31 cellular contexts compared by ENCODE assay signal in genomic region chr1:244094880-244095522, GRCh38.
"Had no signal": no experiment of that assay in that cellular context is flagged by ENCODE, and none has a peak within 500 bp of the region (broad histone marks: within the 10 kb centered on the region; RNA-seq: fewer than 3 reads in every experiment).

No MANE protein-coding gene starts in this region.

- H3K4me3 ChIP-seq: ascending aorta, coronary artery, esophagus muscularis mucosa, gastrocnemius medialis had no signal

- H3K9me3 Mint-ChIP-seq: activated B cell treated with CpG ODN at 0.5 μM for 24 hours; activated naive CD8-positive, alpha-beta T cell treated with anti-CD3 and anti-CD28 coated beads, Interleukin-2, amount 10 ng/mL, durations not matched to agents 7 days and 5 days; activated T-cell treated with anti-CD3 and anti-CD28 coated beads, Interleukin-2, amount 50 U/mL, for 4 hours; activated T-helper 17 cell treated with anti-CD3 and anti-CD28 coated beads, Interleukin-2, amount 50 U/mL, for 72 hours; central memory CD8-positive, alpha-beta T cell; effector memory CD8-positive, alpha-beta T cell; T-helper 2 cell treated with Interferon-gamma antibody and Interleukin-4, amounts not matched to agents 5 μg/mL and 100 μg/mL, for 36 hours had no signal

- H3K27ac Mint-ChIP-seq: activated B cell treated with CpG ODN at 0.5 μM for 24 hours; activated CD8-positive, alpha-beta T cell treated with anti-CD3 and anti-CD28 coated beads for 36 hours; activated naive CD8-positive, alpha-beta T cell treated with anti-CD3 and anti-CD28 coated beads, Interleukin-2, amount 10 ng/mL, durations not matched to agents 7 days and 5 days; activated T-helper 17 cell treated with anti-CD3 and anti-CD28 coated beads, Interleukin-2, amount 50 U/mL, for 72 hours; effector memory CD8-positive, alpha-beta T cell; T-helper 17 cell; T-helper 2 cell treated with Interferon-gamma antibody and Interleukin-4, amounts not matched to agents 5 μg/mL and 100 μg/mL, for 36 hours had no signal

- H3K36me3 Mint-ChIP-seq: activated naive CD8-positive, alpha-beta T cell treated with anti-CD3 and anti-CD28 coated beads, Interleukin-2, amount 10 ng/mL, durations not matched to agents 7 days and 5 days had no signal

- H3K4me1 Mint-ChIP-seq: activated B cell treated with CpG ODN at 0.5 μM for 24 hours; activated T-helper 17 cell treated with anti-CD3 and anti-CD28 coated beads, Interleukin-2, amount 50 U/mL, for 72 hours; central memory CD8-positive, alpha-beta T cell; T-helper 17 cell had no signal

- H3K27me3 Mint-ChIP-seq: activated CD8-positive, alpha-beta T cell treated with anti-CD3 and anti-CD28 coated beads for 36 hours had no signal

- DNase-seq: activated B cell treated with CpG ODN at 0.5 μM for 24 hours; activated CD4-positive, alpha-beta T cell treated with anti-CD3 and anti-CD28 coated beads for 48 hours; activated CD4-positive, alpha-beta T cell treated with anti-CD3 and anti-CD28 coated beads, Interleukin-2, amount 50 U/mL, for 1 hour; activated CD4-positive, alpha-beta T cell treated with anti-CD3 and anti-CD28 coated beads, Interleukin-2, amount 50 U/mL, for 48 hours; activated CD8-positive, alpha-beta memory T cell treated with anti-CD3 and anti-CD28 coated beads for 24 hours; activated CD8-positive, alpha-beta T cell treated with anti-CD3 and anti-CD28 coated beads for 36 hours; activated effector memory CD4-positive, alpha-beta T cell treated with Interleukin-2 at 50 U/mL for 16 hours; activated gamma-delta T cell treated with Interleukin-2 at 50 U/mL for 16 hours; activated naive CD4-positive, alpha-beta T cell treated with anti-CD3 and anti-CD28 coated beads, Interleukin-2, amount 50 U/mL, for 16 hours; activated naive CD4-positive, alpha-beta T cell treated with Interleukin-2 at 50 U/mL for 16 hours; activated naive CD8-positive, alpha-beta T cell treated with anti-CD3 and anti-CD28 coated beads, Interleukin-2, amount 10 ng/mL, durations not matched to agents 7 days and 5 days; activated T-cell treated with anti-CD3 and anti-CD28 coated beads, Interleukin-2, amount 50 U/mL, for 4 hours; brain microvascular endothelial cell; dermis blood vessel endothelial cell; effector CD4-positive, alpha-beta T cell; effector memory CD8-positive, alpha-beta T cell; erythroblast; foreskin keratinocyte; gastrocnemius medialis; glutamatergic neuron; T-helper 1 cell; T-helper 17 cell; T1000; WERI-Rb-1 had no signal

- H3K27ac ChIP-seq: ascending aorta, brain microvascular endothelial cell, coronary artery, esophagus muscularis mucosa, foreskin keratinocyte, gastrocnemius medialis, WERI-Rb-1 had no signal

- H3K4me1 ChIP-seq: ascending aorta, foreskin keratinocyte, gastrocnemius medialis had no signal

- H3K36me3 ChIP-seq: ascending aorta, brain microvascular endothelial cell, esophagus muscularis mucosa, gastrocnemius medialis, WERI-Rb-1 had no signal

- ATAC-seq: activated CD4-positive, CD25-positive, alpha-beta regulatory T cell treated with anti-CD3 and anti-CD28 coated beads, Interleukin-2, amount 50 U/mL, for 24 hours; activated CD8-positive, alpha-beta T cell treated with anti-CD3 and anti-CD28 coated beads for 36 hours; activated T-cell treated with anti-CD3 and anti-CD28 coated beads, Interleukin-2, amount 50 U/mL, for 4 hours; activated T-helper 17 cell treated with anti-CD3 and anti-CD28 coated beads, Interleukin-2, amount 50 U/mL, for 72 hours; effector memory CD8-positive, alpha-beta T cell; foreskin keratinocyte; gastrocnemius medialis; T-helper 17 cell had no signal

- H3K27me3 ChIP-seq: ascending aorta, brain microvascular endothelial cell had no signal

- H3K4me3 Mint-ChIP-seq: activated B cell treated with CpG ODN at 0.5 μM for 24 hours; activated CD8-positive, alpha-beta T cell treated with anti-CD3 and anti-CD28 coated beads for 36 hours; activated naive CD8-positive, alpha-beta T cell treated with anti-CD3 and anti-CD28 coated beads, Interleukin-2, amount 10 ng/mL, durations not matched to agents 7 days and 5 days; activated T-cell treated with anti-CD3 and anti-CD28 coated beads, Interleukin-2, amount 50 U/mL, for 4 hours; activated T-helper 17 cell treated with anti-CD3 and anti-CD28 coated beads, Interleukin-2, amount 50 U/mL, for 72 hours; central memory CD8-positive, alpha-beta T cell; effector memory CD8-positive, alpha-beta T cell; T-helper 17 cell; T-helper 2 cell treated with Interferon-gamma antibody and Interleukin-4, amounts not matched to agents 5 μg/mL and 100 μg/mL, for 36 hours had no signal

- H3K9me3 ChIP-seq: ascending aorta, gastrocnemius medialis had no signal
